In genomic region chr10:61961278-61961677, GRCh38 we compare ENCODE assay signal across 8 cellular contexts.
DNase-seq lines count a peak whose midpoint lies in the region; ATAC-seq and TF ChIP-seq lines count a peak whose summit lies in the region.

No MANE protein-coding gene starts in this region.

- H3K9me3 Mint-ChIP-seq in activated naive CD4-positive, alpha-beta T cell treated with anti-CD3 and anti-CD28 coated beads, Interleukin-2, amount 50 U/mL, for 24 hours: no peaks in the 10 kb centered on the region

- H3K27ac Mint-ChIP-seq in activated naive CD4-positive, alpha-beta T cell treated with anti-CD3 and anti-CD28 coated beads, Interleukin-2, amount 50 U/mL, for 24 hours: peak overlapping the region; percentile 81

- H3K4me3 Mint-ChIP-seq in activated naive CD4-positive, alpha-beta T cell treated with anti-CD3 and anti-CD28 coated beads, Interleukin-2, amount 50 U/mL, for 24 hours: no peak overlapping the region

- no peaks in the 10 kb centered on the region for H3K27me3 Mint-ChIP-seq in activated naive CD4-positive, alpha-beta T cell treated with anti-CD3 and anti-CD28 coated beads, Interleukin-2, amount 50 U/mL, for 24 hours

- peaks cover 77% of the 10 kb centered on the region for H3K4me1 Mint-ChIP-seq in activated naive CD4-positive, alpha-beta T cell treated with anti-CD3 and anti-CD28 coated beads, Interleukin-2, amount 50 U/mL, for 24 hours

- DNase-seq in GM13977 (ENCODE audit: low spot score) (peak; percentile 23), 8988T (no peak), T-helper 9 cell (no peak), NCI-H526 treated with DMSO at 0.1 percent for 48 hours (lab: John Stamatoyannopoulos, UW) (no peak), AG08395 (ENCODE audit: low spot score) (no peak)

- in situ Hi-C loops in GM13977 (cut with MboI; ENCODE audit: low pct_unique_long_range_greater_than_20kb, low sequenced_read_pairs, unreplicated experiment): no loop called here

- no peak for TF ChIP-seq CTCF in GM13977 (IDR thresholded peaks at IDR 0.05; ENCODE audit: extremely low read depth, insufficient read depth, missing control alignments)

- ATAC-seq in GM21390 (IDR thresholded peaks at IDR 0.05; ENCODE audit: unreplicated experiment) (peak; percentile 58), HG03439 (IDR thresholded peaks at IDR 0.05; ENCODE audit: unreplicated experiment) (peak; percentile 61)

- peaks cover 35% of the 10 kb centered on the region for H3K36me3 Mint-ChIP-seq in activated naive CD4-positive, alpha-beta T cell treated with anti-CD3 and anti-CD28 coated beads, Interleukin-2, amount 50 U/mL, for 24 hours
